Comparison of ENCODE assay signal across 12 cellular contexts in genomic region chr7:27245798-27246691, GRCh38. TPM values are rescaled to one million over a fixed set of nuclear protein-coding genes. Genes with fewer than 3 reads are reported as not detected.
A peak's percentile ranks its signal among the peaks of the same experiment; 100 is the strongest.
DNase-seq lines count a peak whose midpoint lies in the region; ATAC-seq and TF ChIP-seq lines count a peak whose summit lies in the region.
"Had no signal": no experiment of that assay in that cellular context is flagged by ENCODE, and none has a peak within 500 bp of the region (broad histone marks: within the 10 kb centered on the region; RNA-seq: fewer than 3 reads in every experiment).

No MANE protein-coding gene starts in this region.

- DNase-seq in GM03348 (ENCODE audit: low spot score) (peak; percentile 41), NCI-H748 treated with DMSO at 0.1 percent for 48 hours (lab: John Stamatoyannopoulos, UW) (peak; percentile 32), heart right ventricle (no peak), psoas muscle (peak in 1 of 2 donors; percentile 58), SHP77 treated with DMSO at 0.1 percent for 48 hours (lab: John Stamatoyannopoulos, UW) (no peak), inferior parietal cortex (ENCODE audit: extremely low spot score) (no peak), NCI-H82 treated with DMSO at 0.1 percent for 48 hours (lab: John Stamatoyannopoulos, UW; ENCODE audit: unreplicated experiment) (no peak)
- DNase-seq: dermis blood vessel endothelial cell had no signal

- 3 to 5% methylated on average over 89 to 90 of the region's 90 CpGs for WGBS in heart right ventricle, 2 donors
- 3 to 4% (median 3%) methylated on average over 43 to 90 of the region's 90 CpGs for WGBS in psoas muscle, 3 donors

- intact Hi-C loops in heart right ventricle (cut with DNase I) = no loop called here
- intact Hi-C loops in psoas muscle (cut with DNase I) = loop anchor here in 1 of 2 donors (5.0 kb wide), 1 partner anchor 146 kb away; no protein-coding TSS in a partner anchor

- ATAC-seq in heart right ventricle = peak in 3 of 8 donors; percentile 24 to 42 (median 39)
- ATAC-seq in psoas muscle = peak; percentile 32 to 64 (median 61)
- ATAC-seq in HG02642 (IDR thresholded peaks at IDR 0.05; ENCODE audit: poor library complexity, unreplicated experiment) = no peak

- TF ChIP-seq CTCF in heart right ventricle (IDR thresholded peaks at IDR 0.05) (no peak), psoas muscle (IDR thresholded peaks at IDR 0.05) (no peak)

- H3K4me3 ChIP-seq in heart right ventricle (peak overlapping the region in 6 of 10 donors; percentile 2 to 37 (median 22)), psoas muscle (peak overlapping the region; percentile 57)

- H3K36me3 ChIP-seq in heart right ventricle (no peaks in the 10 kb centered on the region), psoas muscle (ENCODE audit: insufficient read depth in 1 of 2, low read depth in 1 of 2) (no peaks in the 10 kb centered on the region)

- peaks cover 0 to 42% (median 35%) of the 10 kb centered on the region in 9 donors for H3K4me1 ChIP-seq in heart right ventricle
- peaks cover 23% of the 10 kb centered on the region for H3K4me1 ChIP-seq in psoas muscle

- H3K9me3 ChIP-seq in heart right ventricle (no peaks in the 10 kb centered on the region), psoas muscle (no peaks in the 10 kb centered on the region)

- H3K27me3 ChIP-seq in heart right ventricle (peaks cover 55 to 100% (median 100%) of the 10 kb centered on the region in 7 donors), psoas muscle (ENCODE audit: insufficient read depth in 3 of 3, low read length in 2 of 3) (peaks cover 0 to 100% (median 69%) of the 10 kb centered on the region in 3 donors)

- H3K27ac ChIP-seq in heart right ventricle = no peak overlapping the region
- H3K27ac ChIP-seq in psoas muscle = no peak overlapping the region

RNA-seq across cellular contexts. Expression of gene EVX1, which starts 3.4 kb away (rescaled TPM):
- total RNA-seq in heart right ventricle (not detected), psoas muscle (not detected)
- polyA plus RNA-seq in heart right ventricle (not detected), psoas muscle (not detected)
- total RNA-seq: activated CD8-positive, alpha-beta memory T cell treated with anti-CD3 and anti-CD28 coated beads for 36 hours; dermis blood vessel endothelial cell; HT-29; OCI-LY7 had no signal

RNA-seq across cellular contexts. Expression of gene HOXA13, which starts 46.2 kb away (rescaled TPM):
- total RNA-seq in heart right ventricle (not detected), psoas muscle (under 1 TPM in 1 of 4 donors, not detected in 3; 0.06 TPM)
- polyA plus RNA-seq in heart right ventricle (not detected), psoas muscle (under 1 TPM in 2 of 3 donors, not detected in 1; 0.01 to 0.08 TPM)
- total RNA-seq: activated CD8-positive, alpha-beta memory T cell treated with anti-CD3 and anti-CD28 coated beads for 36 hours had no signal

Comparison
In these comparisons a context has a peak if more than half of its experiments do, and no peak if none do; other contexts are left out.
1. DNase-seq: peak in GM03348 (single experiment) and NCI-H748 treated with DMSO at 0.1 percent for 48 hours (single experiment); none in heart right ventricle (0 of 2), SHP77 treated with DMSO at 0.1 percent for 48 hours (single experiment), inferior parietal cortex (single experiment) and NCI-H82 treated with DMSO at 0.1 percent for 48 hours (single experiment).